ENCODE assay signal across 17 cellular contexts in the genomic region with DNA sequence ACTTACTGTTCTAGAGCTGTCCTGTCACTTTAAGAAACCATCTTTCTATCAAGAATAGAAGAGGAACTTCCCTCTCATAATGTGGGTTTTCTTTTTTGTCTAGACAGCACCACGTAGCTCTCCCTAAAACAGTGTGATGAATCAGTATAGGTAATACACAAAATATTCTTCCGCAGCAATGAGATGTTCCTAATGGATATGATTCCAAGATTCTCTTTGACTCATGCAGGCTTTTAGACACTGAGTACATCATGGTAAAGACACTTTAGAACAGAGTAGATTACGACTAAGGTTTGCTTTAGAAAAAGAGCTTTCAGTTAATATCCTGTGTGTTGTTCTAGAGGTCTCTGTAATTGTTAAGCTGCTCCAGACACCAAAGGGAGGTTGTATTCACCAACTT.
DNase-seq lines count a peak whose midpoint lies in the region; ATAC-seq lines count a peak whose summit lies in the region.
"Had no signal": no experiment of that assay in that cellular context is flagged by ENCODE, and none has a peak within 500 bp of the region (broad histone marks: within the 10 kb centered on the region; RNA-seq: fewer than 3 reads in every experiment).

No MANE protein-coding gene starts in this region.

- peak; percentile 24 for DNase-seq in GM04503 (ENCODE audit: low read depth)
- DNase-seq in RPMI7951 (ENCODE audit: low read depth), result peak; percentile 32
- no peak for DNase-seq in epithelial cell of prostate (ENCODE audit: low read depth, low spot score)
- no peak for DNase-seq in NCI-H1694 treated with DMSO at 0.1 percent for 48 hours (lab: John Stamatoyannopoulos, UW)
- DNase-seq in anterior cingulate cortex (lab: John Stamatoyannopoulos, UW), result no peak
- no peak for DNase-seq in GDM1 (lab: John Stamatoyannopoulos, UW)
- DNase-seq: activated naive CD8-positive, alpha-beta T cell treated with anti-CD3 and anti-CD28 coated beads for 36 hours; activated T-cell treated with anti-CD3 and anti-CD28 coated beads, Interleukin-2, amount 50 U/mL, for 1 hour; Caco-2; caudate nucleus; NCI-H1048; NCI-H748 treated with DMSO at 0.1 percent for 48 hours; occipital lobe; substantia nigra had no signal

- peaks cover 8% of the 10 kb centered on the region for H3K36me3 ChIP-seq in rectal smooth muscle tissue (ENCODE audit: control insufficient read depth, insufficient read depth, low read length)

- H3K27ac ChIP-seq in epithelial cell of prostate, result peak overlapping the region; percentile 1
- H3K27ac ChIP-seq in rectal smooth muscle tissue (ENCODE audit: low read depth, low read length), result peak overlapping the region; percentile 66

- H3K27me3 ChIP-seq in rectal smooth muscle tissue (ENCODE audit: control insufficient read depth, insufficient read depth, low read length), result no peaks in the 10 kb centered on the region

- H3K4me3 ChIP-seq in rectal smooth muscle tissue (ENCODE audit: low read length), result no peak overlapping the region

- peaks cover 20% of the 10 kb centered on the region for H3K4me1 ChIP-seq in rectal smooth muscle tissue (ENCODE audit: control insufficient read depth, insufficient read depth, low read length)
- H3K4me1 ChIP-seq: Caco-2 had no signal

- no peak overlapping the region for H3K9ac ChIP-seq in rectal smooth muscle tissue (ENCODE audit: low read length)

- ATAC-seq in GM21825 (IDR thresholded peaks at IDR 0.05; ENCODE audit: unreplicated experiment), result no peak
- ATAC-seq: sciatic nerve had no signal

Comparison
In these comparisons a context has a peak if more than half of its experiments do, and no peak if none do; other contexts are left out.
1. DNase-seq: peak in GM04503 (single experiment) and RPMI7951 (single experiment); none in epithelial cell of prostate (single experiment), NCI-H1694 treated with DMSO at 0.1 percent for 48 hours (single experiment), anterior cingulate cortex (0 of 58) and GDM1 (single experiment).